In genomic region chr11:65506770-65507485, GRCh38 we compare ENCODE assay signal across 7 cellular contexts. TPM values are rescaled to one million over a fixed set of nuclear protein-coding genes. Genes with fewer than 3 reads are reported as not detected.
DNase-seq lines count a peak whose midpoint lies in the region; ATAC-seq and TF ChIP-seq lines count a peak whose summit lies in the region.

No MANE protein-coding gene starts in this region.

- H3K79me2 ChIP-seq in Karpas-422 (ENCODE audit: low read length): peaks cover 17% of the 10 kb centered on the region

- H4K20me1 ChIP-seq in Karpas-422 (ENCODE audit: insufficient read depth, low read depth, low read length): peaks cover 38% of the 10 kb centered on the region

- H3K4me3 ChIP-seq in Karpas-422 (ENCODE audit: low read length) (no peak overlapping the region), esophagus muscularis mucosa (peak overlapping the region; percentile 72 to 82 (median 76))

- H2AFZ ChIP-seq in Karpas-422 (ENCODE audit: low read length): no peak overlapping the region

- H3K27me3 Mint-ChIP-seq in activated CD4-positive, alpha-beta T cell treated with anti-CD3 and anti-CD28 coated beads for 36 hours: no peaks in the 10 kb centered on the region

- 12% methylated on average over 7 of the region's 7 CpGs for WGBS in esophagus muscularis mucosa

- POLR2A ChIA-PET in activated CD4-positive, alpha-beta T cell treated with anti-CD3 and anti-CD28 coated beads for 36 hours (lab: Charles Lee): interaction anchor here (0.5 to 25.9 kb wide), 21 partner anchors 8 to 1316 kb away, joined by 3 to 1637 read pairs (median 6); partner anchors contain the start of genes DPF2, MALAT1, NEAT1 and SCYL1

- H3K36me3 Mint-ChIP-seq in activated CD4-positive, alpha-beta T cell treated with anti-CD3 and anti-CD28 coated beads for 36 hours (ENCODE audit: low read depth): peaks cover 2% of the 10 kb centered on the region

- peaks cover 62% of the 10 kb centered on the region for H3K4me1 ChIP-seq in Karpas-422 (ENCODE audit: low read length)
- peaks cover 36 to 58% (median 53%) of the 10 kb centered on the region in 4 donors for H3K4me1 ChIP-seq in esophagus muscularis mucosa

- H3K36me3 ChIP-seq in Karpas-422 (ENCODE audit: insufficient read depth, low read length) (peaks cover 36% of the 10 kb centered on the region), esophagus muscularis mucosa (peaks cover 36 to 52% (median 47%) of the 10 kb centered on the region in 4 donors)

- H3K27me3 ChIP-seq in Karpas-422 (ENCODE audit: low read length) (no peaks in the 10 kb centered on the region), esophagus muscularis mucosa (no peaks in the 10 kb centered on the region)

- H3K9me3 ChIP-seq in Karpas-422 (ENCODE audit: low read length) (no peaks in the 10 kb centered on the region), esophagus muscularis mucosa (no peaks in the 10 kb centered on the region)

- H3K9me3 Mint-ChIP-seq in activated CD4-positive, alpha-beta T cell treated with anti-CD3 and anti-CD28 coated beads for 36 hours (ENCODE audit: low read depth): no peaks in the 10 kb centered on the region

- peak overlapping the region; percentile 45 for H3K27ac ChIP-seq in Karpas-422 (ENCODE audit: low read length)
- H3K27ac ChIP-seq in esophagus muscularis mucosa (replicated peaks in 1 of 4): peak overlapping the region; percentile 95 to 99 (median 98)

- TF ChIP-seq POLR2A in esophagus muscularis mucosa (IDR thresholded peaks at IDR 0.05; ENCODE audit: low read depth): no peak

- intact Hi-C loops in activated CD4-positive, alpha-beta T cell treated with anti-CD3 and anti-CD28 coated beads for 36 hours (cut with DNase I, micrococcal nuclease): loop anchor here (1.0 to 5.0 kb wide), 2 partner anchors 125 to 245 kb away; partner anchors contain the start of genes POLA2 (in 1 of the 2) and SLC25A45 (in 1 of the 2)
- intact Hi-C loops in esophagus muscularis mucosa (cut with DNase I): loop anchor here (5.0 kb wide), 1 partner anchor 35 kb away; no protein-coding TSS in a partner anchor

- ATAC-seq in GM21737 (IDR thresholded peaks at IDR 0.05; ENCODE audit: unreplicated experiment): peak; percentile 31
- ATAC-seq in activated CD4-positive, alpha-beta T cell treated with anti-CD3 and anti-CD28 coated beads for 36 hours: peak; percentile 51
- ATAC-seq in omental fat pad (ENCODE audit: low FRiP score): peak; percentile 55

- TF ChIP-seq EP300 in esophagus muscularis mucosa (IDR thresholded peaks at IDR 0.05): no peak

- no peak overlapping the region for H3K9ac ChIP-seq in Karpas-422 (ENCODE audit: low read length)

- no peak overlapping the region for H3K27ac Mint-ChIP-seq in activated CD4-positive, alpha-beta T cell treated with anti-CD3 and anti-CD28 coated beads for 36 hours

- no peak for TF ChIP-seq CTCF in esophagus muscularis mucosa (IDR thresholded peaks at IDR 0.05)
- no peak for TF ChIP-seq CTCF in omental fat pad (IDR thresholded peaks at IDR 0.05)

- H3K9me2 ChIP-seq in Karpas-422 (replicated peaks; ENCODE audit: insufficient read depth, low read length): no peaks in the 10 kb centered on the region

- H3K4me3 Mint-ChIP-seq in activated CD4-positive, alpha-beta T cell treated with anti-CD3 and anti-CD28 coated beads for 36 hours: no peak overlapping the region

- peaks cover 60% of the 10 kb centered on the region for H3K4me1 Mint-ChIP-seq in activated CD4-positive, alpha-beta T cell treated with anti-CD3 and anti-CD28 coated beads for 36 hours

- DNase-seq in GM04504 (ENCODE audit: low read depth): peak; percentile 93
- peak; percentile 82 for DNase-seq in Karpas-422
- DNase-seq in activated CD4-positive, alpha-beta T cell treated with anti-CD3 and anti-CD28 coated beads for 36 hours: peak; percentile 75
- DNase-seq in esophagus muscularis mucosa (ENCODE audit: extremely low spot score): no peak
- peak; percentile 32 for DNase-seq in omental fat pad (ENCODE audit: low spot score)
- no peak for DNase-seq in NCI-H345 (lab: John Stamatoyannopoulos, UW)

- H3K4me2 ChIP-seq in Karpas-422 (ENCODE audit: low read depth, low read length, poor library complexity, severe bottlenecking): no peak overlapping the region

- CTCF ChIA-PET in activated CD4-positive, alpha-beta T cell treated with anti-CD3 and anti-CD28 coated beads for 36 hours (lab: Charles Lee): interaction anchor here (0.6 to 7.6 kb wide), 16 partner anchors 8 to 229 kb away, joined by 3 to 209 read pairs (median 4); partner anchors contain the start of genes MALAT1, NEAT1 and SCYL1

RNA-seq across cellular contexts. Expression of gene MALAT1, which starts 8.1 kb away (rescaled TPM):
- 3,783 and 4,167 TPM in 2 replicates for total RNA-seq in Karpas-422 (2014; rRNA removed; shearing (Covaris generic); ENCODE audit: low replicate concordance)
- 1,000 to 10,000 TPM; 7,016 to 9,748 TPM for total RNA-seq in activated CD4-positive, alpha-beta T cell treated with anti-CD3 and anti-CD28 coated beads for 36 hours
- over 10,000 TPM in 1 of 4 donors, 1,000 to 10,000 TPM in 3; 2,724 to 15,405 (median 5,373) TPM for total RNA-seq in esophagus muscularis mucosa
- total RNA-seq in omental fat pad: over 10,000 TPM; 11,614 to 21,764 (median 16,063) TPM

RNA-seq across cellular contexts. Expression of gene SCYL1, which starts 18.0 kb away (rescaled TPM):
- total RNA-seq in Karpas-422 (2014; rRNA removed; shearing (Covaris generic); ENCODE audit: low replicate concordance): 39.1 and 79.0 TPM in 2 replicates
- total RNA-seq in activated CD4-positive, alpha-beta T cell treated with anti-CD3 and anti-CD28 coated beads for 36 hours: 10 to 100 TPM; 66.5 to 78.8 TPM
- total RNA-seq in esophagus muscularis mucosa: 100 to 1,000 TPM in 2 of 4 donors, 10 to 100 TPM in 2; 74.3 to 115 (median 104) TPM
- 100 to 1,000 TPM in 1 of 4 donors, 10 to 100 TPM in 3; 75.4 to 105 (median 88.8) TPM for total RNA-seq in omental fat pad

RNA-seq across cellular contexts. Expression of gene LTBP3, which starts 51.2 kb away (rescaled TPM):
- 1.3 and 6.8 TPM in 2 replicates for total RNA-seq in Karpas-422 (2014; rRNA removed; shearing (Covaris generic); ENCODE audit: low replicate concordance)
- 10 to 100 TPM; 57.8 to 72.7 TPM for total RNA-seq in activated CD4-positive, alpha-beta T cell treated with anti-CD3 and anti-CD28 coated beads for 36 hours
- total RNA-seq in esophagus muscularis mucosa (100 to 1,000 TPM; 107 to 208 (median 137) TPM), omental fat pad (10 to 100 TPM; 67.3 to 84.8 (median 76.5) TPM)

Comparison
In these comparisons a context has a peak if more than half of its experiments do, and no peak if none do; other contexts are left out.
1. DNase-seq: peak in GM04504 (single experiment), Karpas-422 (single experiment), activated CD4-positive, alpha-beta T cell treated with anti-CD3 and anti-CD28 coated beads for 36 hours (single experiment) and omental fat pad (single experiment); none in esophagus muscularis mucosa (single experiment) and NCI-H345 (single experiment).
2. Peak in every context shown above with its lines, with median percentiles within 50 percentile points of each other: ATAC-seq.